Comparison of ENCODE assay signal across 8 cellular contexts in genomic region chr17:42997390-42997983, GRCh38. TPM values are rescaled to one million over a fixed set of nuclear protein-coding genes. Genes with fewer than 3 reads are reported as not detected.
DNase-seq lines count a peak whose midpoint lies in the region; ATAC-seq and TF ChIP-seq lines count a peak whose summit lies in the region.

No MANE protein-coding gene starts in this region.

- TF ChIP-seq POLR2A in thyroid gland (IDR thresholded peaks at IDR 0.05), result no peak

- peaks cover 32% of the 10 kb centered on the region for H3K4me1 Mint-ChIP-seq in activated T-cell treated with anti-CD3 and anti-CD28 coated beads, Interleukin-2, amount 50 U/mL, for 24 hours (ENCODE audit: low read depth)
- H3K4me1 Mint-ChIP-seq in activated CD8-positive, alpha-beta T cell treated with anti-CD3 and anti-CD28 coated beads, Interleukin-2, amount 10 ng/mL, durations not matched to agents 7 days and 5 days (ENCODE audit: low read depth), result peaks cover 32% of the 10 kb centered on the region
- peaks cover 28 to 32% of the 10 kb centered on the region in 2 donors for H3K4me1 Mint-ChIP-seq in immature natural killer cell

- TF ChIP-seq CTCF in thyroid gland (IDR thresholded peaks at IDR 0.05), result no peak

- CTCF ChIA-PET in activated CD8-positive, alpha-beta T cell treated with anti-CD3 and anti-CD28 coated beads, Interleukin-2, amount 10 ng/mL, durations not matched to agents 7 days and 5 days (lab: Charles Lee), result interaction anchor here (0.7 to 3.3 kb wide), 28 partner anchors 10 to 486 kb away, joined by 3 to 37 read pairs (median 5); partner anchors contain the start of genes AOC2, BECN1, BRCA1 and DHX8

- intact Hi-C loops in thyroid gland (cut with DNase I), result no loop called here

- peak overlapping the region in 2 of 3 donors; percentile 13 to 59 for H3K27ac ChIP-seq in thyroid gland

- H3K27me3 ChIP-seq in thyroid gland, result no peaks in the 10 kb centered on the region

- H3K4me3 ChIP-seq in thyroid gland (replicated peaks in 1 of 3), result no peak overlapping the region

- peaks cover 11 to 21% of the 10 kb centered on the region in 2 donors for H3K4me1 ChIP-seq in thyroid gland

- peak overlapping the region; percentile 100 for H3K27ac Mint-ChIP-seq in activated T-cell treated with anti-CD3 and anti-CD28 coated beads, Interleukin-2, amount 50 U/mL, for 24 hours
- peak overlapping the region; percentile 99 for H3K27ac Mint-ChIP-seq in activated CD8-positive, alpha-beta T cell treated with anti-CD3 and anti-CD28 coated beads, Interleukin-2, amount 10 ng/mL, durations not matched to agents 7 days and 5 days
- H3K27ac Mint-ChIP-seq in immature natural killer cell, result peak overlapping the region; percentile 89 to 100 (median 94)

- WGBS in thyroid gland, 2 donors, result 22 to 26% methylated on average over 5 of the region's 5 CpGs

- no peak for ATAC-seq in activated CD8-positive, alpha-beta T cell treated with anti-CD3 and anti-CD28 coated beads, Interleukin-2, amount 10 ng/mL, durations not matched to agents 7 days and 5 days
- ATAC-seq in HG03097 (IDR thresholded peaks at IDR 0.05; ENCODE audit: low FRiP score, unreplicated experiment) (no peak), HG03159 (IDR thresholded peaks at IDR 0.05; ENCODE audit: unreplicated experiment) (no peak)

- H3K27me3 Mint-ChIP-seq in activated T-cell treated with anti-CD3 and anti-CD28 coated beads, Interleukin-2, amount 50 U/mL, for 24 hours, result no peaks in the 10 kb centered on the region
- H3K27me3 Mint-ChIP-seq in activated CD8-positive, alpha-beta T cell treated with anti-CD3 and anti-CD28 coated beads, Interleukin-2, amount 10 ng/mL, durations not matched to agents 7 days and 5 days (ENCODE audit: low read depth), result no peaks in the 10 kb centered on the region
- H3K27me3 Mint-ChIP-seq in immature natural killer cell (ENCODE audit: low read depth in 3 of 3), result peaks cover 0 to 11% (median 1%) of the 10 kb centered on the region in 3 donors

- H3K36me3 ChIP-seq in thyroid gland, result peaks cover 24 to 35% of the 10 kb centered on the region in 2 donors

- DNase-seq in activated T-cell treated with anti-CD3 and anti-CD28 coated beads, Interleukin-2, amount 50 U/mL, for 24 hours, result no peak
- no peak for DNase-seq in activated T-cell treated with anti-CD3 and anti-CD28 coated beads, Interleukin-2, amount 50 U/mL, for 1 hour
- no peak for DNase-seq in activated CD8-positive, alpha-beta T cell treated with anti-CD3 and anti-CD28 coated beads, Interleukin-2, amount 10 ng/mL, durations not matched to agents 7 days and 5 days
- DNase-seq in immature natural killer cell (no peak), thyroid gland (no peak), T1000 (lab: John Stamatoyannopoulos, UW) (no peak)

- H3K9me3 ChIP-seq in thyroid gland, result no peaks in the 10 kb centered on the region

- H3K36me3 Mint-ChIP-seq in activated T-cell treated with anti-CD3 and anti-CD28 coated beads, Interleukin-2, amount 50 U/mL, for 24 hours (ENCODE audit: low read depth), result peaks cover 68% of the 10 kb centered on the region
- H3K36me3 Mint-ChIP-seq in activated CD8-positive, alpha-beta T cell treated with anti-CD3 and anti-CD28 coated beads, Interleukin-2, amount 10 ng/mL, durations not matched to agents 7 days and 5 days (ENCODE audit: low read depth), result peaks cover 57% of the 10 kb centered on the region
- peaks cover 0 to 18% (median 10%) of the 10 kb centered on the region in 3 donors for H3K36me3 Mint-ChIP-seq in immature natural killer cell

- no peaks in the 10 kb centered on the region for H3K9me3 Mint-ChIP-seq in activated T-cell treated with anti-CD3 and anti-CD28 coated beads, Interleukin-2, amount 50 U/mL, for 24 hours
- no peaks in the 10 kb centered on the region for H3K9me3 Mint-ChIP-seq in activated CD8-positive, alpha-beta T cell treated with anti-CD3 and anti-CD28 coated beads, Interleukin-2, amount 10 ng/mL, durations not matched to agents 7 days and 5 days (ENCODE audit: insufficient read depth)
- no peaks in the 10 kb centered on the region for H3K9me3 Mint-ChIP-seq in immature natural killer cell

- POLR2A ChIA-PET in activated CD8-positive, alpha-beta T cell treated with anti-CD3 and anti-CD28 coated beads, Interleukin-2, amount 10 ng/mL, durations not matched to agents 7 days and 5 days (lab: Charles Lee), result interaction anchor here (0.5 to 3.5 kb wide), 28 partner anchors 8 to 486 kb away, joined by 3 to 65 read pairs (median 6); partner anchors contain the start of genes AARSD1, BECN1, BRCA1 and DHX8

- peak overlapping the region; percentile 98 for H3K4me3 Mint-ChIP-seq in activated T-cell treated with anti-CD3 and anti-CD28 coated beads, Interleukin-2, amount 50 U/mL, for 24 hours
- peak overlapping the region; percentile 96 for H3K4me3 Mint-ChIP-seq in activated CD8-positive, alpha-beta T cell treated with anti-CD3 and anti-CD28 coated beads, Interleukin-2, amount 10 ng/mL, durations not matched to agents 7 days and 5 days
- H3K4me3 Mint-ChIP-seq in immature natural killer cell, result peak overlapping the region; percentile 92 to 99 (median 96)

RNA-seq across cellular contexts. Expression of gene RPL27, which starts 0.7 kb away (rescaled TPM):
- total RNA-seq in activated CD8-positive, alpha-beta T cell treated with anti-CD3 and anti-CD28 coated beads, Interleukin-2, amount 10 ng/mL, durations not matched to agents 7 days and 5 days, result 100 to 1,000 TPM; 949 to 980 TPM
- polyA plus RNA-seq in immature natural killer cell, result 1,000 to 10,000 TPM in 2 of 3 donors, 100 to 1,000 TPM in 1; 807 to 2,182 (median 1,177) TPM
- total RNA-seq in thyroid gland, result 1,000 to 10,000 TPM in 2 of 4 donors, 100 to 1,000 TPM in 2; 425 to 1,406 (median 814) TPM

RNA-seq across cellular contexts. Expression of gene IFI35, which starts 9.1 kb away (rescaled TPM):
- total RNA-seq in activated CD8-positive, alpha-beta T cell treated with anti-CD3 and anti-CD28 coated beads, Interleukin-2, amount 10 ng/mL, durations not matched to agents 7 days and 5 days, result 100 to 1,000 TPM; 107 to 110 TPM
- 100 to 1,000 TPM; 127 to 130 (median 129) TPM for polyA plus RNA-seq in immature natural killer cell
- total RNA-seq in thyroid gland, result 10 to 100 TPM; 23.9 to 43.9 (median 35.8) TPM

RNA-seq across cellular contexts. Expression of gene RUNDC1, which starts 17.1 kb away (rescaled TPM):
- total RNA-seq in activated CD8-positive, alpha-beta T cell treated with anti-CD3 and anti-CD28 coated beads, Interleukin-2, amount 10 ng/mL, durations not matched to agents 7 days and 5 days, result 10 to 100 TPM; 16.2 to 16.8 TPM
- polyA plus RNA-seq in immature natural killer cell, result 10 to 100 TPM; 10.2 to 16.5 (median 13.0) TPM
- total RNA-seq in thyroid gland, result 10 to 100 TPM; 25.8 to 31.9 (median 28.4) TPM

RNA-seq across cellular contexts. Expression of gene PTGES3L, which starts 17.6 kb away (rescaled TPM):
- total RNA-seq in activated CD8-positive, alpha-beta T cell treated with anti-CD3 and anti-CD28 coated beads, Interleukin-2, amount 10 ng/mL, durations not matched to agents 7 days and 5 days, result under 1 TPM; 0.37 to 0.86 TPM
- polyA plus RNA-seq in immature natural killer cell, result not detected
- total RNA-seq in thyroid gland, result under 1 TPM in 3 of 4 donors, not detected in 1; 0.11 to 0.75 (median 0.54) TPM

RNA-seq across cellular contexts. Expression of gene VAT1, which starts 24.7 kb away (rescaled TPM):
- 10 to 100 TPM; 14.6 to 19.2 TPM for total RNA-seq in activated CD8-positive, alpha-beta T cell treated with anti-CD3 and anti-CD28 coated beads, Interleukin-2, amount 10 ng/mL, durations not matched to agents 7 days and 5 days
- 10 to 100 TPM; 33.7 to 56.3 (median 34.5) TPM for polyA plus RNA-seq in immature natural killer cell
- 100 to 1,000 TPM; 118 to 153 (median 131) TPM for total RNA-seq in thyroid gland
